In the genomic region with DNA sequence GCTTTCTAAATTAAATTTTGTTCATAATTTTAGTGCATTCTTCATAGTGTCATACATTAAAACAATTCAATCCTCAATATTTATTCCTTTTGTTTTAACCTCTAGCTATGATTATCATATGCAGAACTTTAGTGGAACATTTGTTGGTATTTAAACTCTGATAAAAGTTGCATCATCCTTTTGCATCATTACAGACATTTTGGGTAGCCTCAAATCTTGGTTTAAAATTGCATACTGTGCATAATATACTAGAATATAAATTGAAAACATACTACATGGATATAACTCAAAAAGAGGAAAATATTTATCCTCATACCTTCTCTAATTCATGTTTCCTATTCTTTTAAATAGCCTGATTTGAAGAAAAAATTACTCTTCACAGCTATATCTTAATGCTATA, we compare ENCODE assay signal across 20 cellular contexts.
A peak's percentile ranks its signal among the peaks of the same experiment; 100 is the strongest.
DNase-seq lines count a peak whose midpoint lies in the region; ATAC-seq, FAIRE-seq and TF ChIP-seq lines count a peak whose summit lies in the region.
"Had no signal": no experiment of that assay in that cellular context is flagged by ENCODE, and none has a peak within 500 bp of the region (broad histone marks: within the 10 kb centered on the region; RNA-seq: fewer than 3 reads in every experiment).

No MANE protein-coding gene starts in this region.

- H3K4me1 ChIP-seq in A549 = peaks cover 14% of the 10 kb centered on the region
- no peaks in the 10 kb centered on the region for H3K4me1 ChIP-seq in K562 (replicated peaks in 1 of 2; ENCODE audit: control insufficient read depth in 2 of 2, insufficient read depth in 2 of 2, low read length in 2 of 2)
- H3K4me1 ChIP-seq in small intestine (ENCODE audit: control insufficient read depth in 2 of 2, insufficient read depth in 1 of 2, low read depth in 1 of 2, low read length in 1 of 2) = no peaks in the 10 kb centered on the region

- intact Hi-C loops in K562 (cut with micrococcal nuclease) = loop anchor here (5.0 to 10.0 kb wide), 2 partner anchors 88 to 120 kb away; no protein-coding TSS in a partner anchor

- POLR2A ChIA-PET in A549 (lab: Yijun Ruan, JAX) (no interaction called here), K562 (lab: Yijun Ruan, JAX) (no interaction called here)

- DNase-seq in A549 (ENCODE audit: low read depth in 1 of 2, low spot score in 1 of 2) (no peak), OCI-M1 (lab: John Stamatoyannopoulos, UW) (peak; percentile 42), K562 (ENCODE audit: extremely low read depth in 1 of 4, low spot score in 3 of 4) (no peak), small intestine (no peak), NCI-H2227 treated with DMSO at 0.1 percent for 48 hours (lab: John Stamatoyannopoulos, UW) (no peak)
- no peak for DNase-seq in stimulated activated CD4-positive, alpha-beta T cell treated with anti-CD3 and anti-CD28 coated beads, Interleukin-4, amount 100 ng/mL, for 24 hours
- DNase-seq: 8988T; C1 segment of cervical spinal cord; Calu3; CD4-positive, alpha-beta memory T cell; COR-L47; DMS53; DMS79 treated with DMSO at 0.1 percent for 48 hours; GF-D8; GOT3 had no signal

- no peak overlapping the region for H2AFZ ChIP-seq in K562 (ENCODE audit: low read depth, low read length)

- in situ Hi-C loops in K562 (cut with MboI) = no loop called here

- BruUV-seq in K562 (replicated peaks; lab: Mats Ljungman, UMichigan) = no TSS peak

- H3K27ac ChIP-seq in A549 (no peak overlapping the region), K562 (ENCODE audit: extremely low read depth, low read depth, low read length) (no peak overlapping the region), small intestine (ENCODE audit: low read depth in 1 of 2, low read length in 1 of 2) (no peak overlapping the region)

- TF ChIP-seq CTCF in A549 (IDR thresholded peaks at IDR 0.05) (no peak), K562 (IDR thresholded peaks at IDR 0.05 in 2 of 3, conservative IDR thresholded peaks at IDR 0.05 in 1 of 3; ENCODE audit: insufficient read depth in 2 of 3, low read depth in 1 of 3, low read length in 3 of 3) (no peak)

- CTCF ChIA-PET in A549 (lab: Yijun Ruan, JAX) (interaction anchor here (0.9 to 2.3 kb wide), 2 partner anchors 24 to 265 kb away, joined by 3 to 5 read pairs; no protein-coding TSS in a partner anchor), K562 (lab: Yijun Ruan, JAX; ENCODE audit: low intra/inter-chr PET ratio) (no interaction called here)

- no peaks in the 10 kb centered on the region for H3K9me1 ChIP-seq in K562 (ENCODE audit: control insufficient read depth, insufficient read depth, low read length)

- TF ChIP-seq RAD21 in A549 (conservative IDR thresholded peaks at IDR 0.05 in 1 of 2, IDR thresholded peaks at IDR 0.05 in 1 of 2) = no peak
- no peak for TF ChIP-seq RAD21 in K562 (CRISPR knock-in tag; conservative IDR thresholded peaks at IDR 0.05 in 1 of 2, IDR thresholded peaks at IDR 0.05 in 1 of 2)

- H3K79me2 ChIP-seq in K562 (ENCODE audit: control insufficient read depth, insufficient read depth, low read length) = no peaks in the 10 kb centered on the region

- no peak for TF ChIP-seq POLR2A in A549 (IDR thresholded peaks at IDR 0.05; ENCODE audit: low read length)
- no peak for TF ChIP-seq POLR2A in K562 (conservative IDR thresholded peaks at IDR 0.05)

- FAIRE-seq in A549 (lab: Jason Lieb, UNC) (no peak), K562 (lab: Jason Lieb, UNC) (no peak), small intestine (lab: Jason Lieb, UNC) (peak; percentile 85)
- FAIRE-seq: GM12891, GM18507, H54 had no signal

- ATAC-seq in A549 (no peak), K562 (no peak), HG02970 (IDR thresholded peaks at IDR 0.05; ENCODE audit: low FRiP score, unreplicated experiment) (no peak)
- ATAC-seq: HCT116 had no signal

- H3K27me3 ChIP-seq in K562 (ENCODE audit: control insufficient read depth in 2 of 2, insufficient read depth in 2 of 2, low read length in 2 of 2) (no peaks in the 10 kb centered on the region), small intestine (ENCODE audit: control insufficient read depth in 2 of 2, insufficient read depth in 2 of 2, low read length in 2 of 2) (no peaks in the 10 kb centered on the region)

- H3K9me3 ChIP-seq in A549 = no peaks in the 10 kb centered on the region; the same call in 2 of the 3 replicates
- H3K9me3 ChIP-seq in K562 (replicated peaks; ENCODE audit: control insufficient read depth, insufficient read depth, low read depth, low read length) = no peaks in the 10 kb centered on the region
- H3K9me3 ChIP-seq in small intestine (ENCODE audit: control insufficient read depth, low read depth) = no peaks in the 10 kb centered on the region

- H3K9ac ChIP-seq in K562 (ENCODE audit: insufficient read depth in 1 of 2, low read depth in 2 of 2, low read length in 2 of 2) = no peak overlapping the region

- peaks cover 2% of the 10 kb centered on the region; the same call in 1 of the 3 replicates for H3K36me3 ChIP-seq in K562 (ENCODE audit: control insufficient read depth, insufficient read depth, low read length)
- peaks cover 2 to 5% of the 10 kb centered on the region in 2 donors for H3K36me3 ChIP-seq in small intestine (ENCODE audit: control insufficient read depth in 2 of 2, insufficient read depth in 2 of 2, low read length in 2 of 2)

- H3K4me3 ChIP-seq in A549 (no peak overlapping the region), K562 (no peak overlapping the region), small intestine (ENCODE audit: low read depth in 1 of 2, low read length in 2 of 2) (no peak overlapping the region)

- H3K4me2 ChIP-seq in A549 (no peak overlapping the region), K562 (ENCODE audit: insufficient read depth, low read length) (no peak overlapping the region)

- no peaks in the 10 kb centered on the region for H4K20me1 ChIP-seq in K562 (replicated peaks; ENCODE audit: control insufficient read depth, insufficient read depth, low read length)

- TF ChIP-seq EP300 in A549 (IDR thresholded peaks at IDR 0.05) (no peak), K562 (IDR thresholded peaks at IDR 0.05; ENCODE audit: low read length) (no peak)

TF ChIP-seq in A549, 52 proteins besides CTCF, POLR2A, EP300 and RAD21:
- peak; percentile 47 for TF ChIP-seq MAFK (IDR thresholded peaks at IDR 0.05; ENCODE audit: partially characterized antibody)
- no peak for TF ChIP-seq FOSL2 (IDR thresholded peaks at IDR 0.05)
- no peak for TF ChIP-seq FOSL2 (CRISPR knock-in tag; IDR thresholded peaks at IDR 0.05)
TF ChIP-seq in A549: peak in this region for 1.

TF ChIP-seq in K562, 482 proteins besides CTCF, POLR2A, EP300 and RAD21 (continues in another document):
- TF ChIP-seq ZNF146 (CRISPR knock-in tag; IDR thresholded peaks at IDR 0.05; ENCODE audit: unreplicated experiment) = no peak
- peak; percentile 45 for TF ChIP-seq CEBPB (tag; IDR thresholded peaks at IDR 0.05)
- TF ChIP-seq ZNF766 (CRISPR knock-in tag; conservative IDR thresholded peaks at IDR 0.05) = no peak
- TF ChIP-seq, protein P1, sequence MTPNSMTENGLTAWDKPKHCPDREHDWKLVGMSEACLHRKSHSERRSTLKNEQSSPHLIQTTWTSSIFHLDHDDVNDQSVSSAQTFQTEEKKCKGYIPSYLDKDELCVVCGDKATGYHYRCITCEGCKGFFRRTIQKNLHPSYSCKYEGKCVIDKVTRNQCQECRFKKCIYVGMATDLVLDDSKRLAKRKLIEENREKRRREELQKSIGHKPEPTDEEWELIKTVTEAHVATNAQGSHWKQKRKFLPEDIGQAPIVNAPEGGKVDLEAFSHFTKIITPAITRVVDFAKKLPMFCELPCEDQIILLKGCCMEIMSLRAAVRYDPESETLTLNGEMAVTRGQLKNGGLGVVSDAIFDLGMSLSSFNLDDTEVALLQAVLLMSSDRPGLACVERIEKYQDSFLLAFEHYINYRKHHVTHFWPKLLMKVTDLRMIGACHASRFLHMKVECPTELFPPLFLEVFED (CRISPR knock-in tag; conservative IDR thresholded peaks at IDR 0.05) = no peak
- TF ChIP-seq C11orf30 (IDR thresholded peaks at IDR 0.05; ENCODE audit: low read depth) = peak; percentile 74
- TF ChIP-seq JUN (IDR thresholded peaks at IDR 0.05; ENCODE audit: borderline replicate concordance, low read depth, low read length) = no peak
- no peak for TF ChIP-seq JUN (CRISPR knock-in tag; IDR thresholded peaks at IDR 0.05; ENCODE audit: borderline replicate concordance)
- 0 out of 2 replicates have a peak, but pooled peaks have one; percentile 30 for TF ChIP-seq ZSCAN32 (CRISPR knock-in tag; IDR thresholded peaks at IDR 0.05)
- TF ChIP-seq CBX2 (IDR thresholded peaks at IDR 0.05; ENCODE audit: insufficient read depth, low read length, poor library complexity, severe bottlenecking) = no peak
- TF ChIP-seq ZNF316 (IDR thresholded peaks at IDR 0.05) = peak; percentile 81
- TF ChIP-seq TRIM24 (IDR thresholded peaks at IDR 0.05) = peak in 1 of 2 experiments; percentile 47; a peak in 1 of 4 replicates
- 0 out of 2 replicates have a peak, but pooled peaks have one; percentile 21 for TF ChIP-seq MAFG (tag; conservative IDR thresholded peaks at IDR 0.05)
- no peak for TF ChIP-seq ZNF12 (CRISPR knock-in tag; IDR thresholded peaks at IDR 0.05)
- peak; percentile 88 for TF ChIP-seq ATF3 (IDR thresholded peaks at IDR 0.05)
- TF ChIP-seq ATF3 (CRISPR knock-in tag; conservative IDR thresholded peaks at IDR 0.05) = no peak
- TF ChIP-seq CEBPG (CRISPR knock-in tag; IDR thresholded peaks at IDR 0.05) = no peak
- TF ChIP-seq CEBPG (tag; conservative IDR thresholded peaks at IDR 0.05 in 1 of 2, IDR thresholded peaks at IDR 0.05 in 1 of 2) = peak; percentile 77 to 88
- no peak for TF ChIP-seq HMBOX1 (IDR thresholded peaks at IDR 0.05)
- no peak for TF ChIP-seq ZNF354B (CRISPR knock-in tag; IDR thresholded peaks at IDR 0.05)
- no peak for TF ChIP-seq GATA2 (CRISPR knock-in tag; IDR thresholded peaks at IDR 0.05)
- TF ChIP-seq RFX5 (IDR thresholded peaks at IDR 0.05; ENCODE audit: low read depth, low read length) = no peak
- no peak for TF ChIP-seq CC2D1A (IDR thresholded peaks at IDR 0.05)

Comparison
In these comparisons a context has a peak if more than half of its experiments do, and no peak if none do; other contexts are left out.
1. Of the 35 proteins assayed by ChIP-seq in both K562 and A549: peak only in K562: CEBPB; only in A549: MAFK; in both: none; in neither: 33.